ENCODE assay signal across 12 cellular contexts in the genomic region with DNA sequence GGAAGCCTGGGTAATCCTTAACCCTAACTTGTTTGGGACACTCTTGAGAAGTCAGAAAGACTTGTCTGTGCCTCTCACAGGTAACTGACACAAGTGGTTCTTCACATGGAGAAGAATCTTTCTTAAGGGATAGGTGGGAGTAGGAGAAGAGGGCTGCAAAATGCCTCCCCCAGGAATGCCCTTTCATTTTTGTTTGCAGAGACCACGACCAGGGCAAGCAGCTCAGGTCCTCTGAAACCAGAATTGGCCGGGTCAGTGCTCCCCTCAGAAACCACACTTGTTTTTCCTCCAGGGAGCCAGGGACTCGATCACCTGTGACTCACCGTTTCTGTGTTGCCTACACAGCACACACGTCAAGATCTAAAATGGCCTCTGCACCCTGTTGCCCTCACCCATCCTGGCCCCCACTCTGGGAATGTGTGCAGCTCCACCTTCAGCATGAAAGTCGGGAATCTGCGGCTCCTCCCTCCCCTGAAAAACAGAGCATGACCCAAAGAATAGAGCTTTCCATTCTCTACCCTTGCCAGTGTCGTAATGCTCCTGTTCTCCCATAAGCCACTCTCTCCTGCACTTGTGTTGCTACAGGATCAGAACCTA. TPM values are rescaled to one million over a fixed set of nuclear protein-coding genes. Genes with fewer than 3 reads are reported as not detected.
DNase-seq lines count a peak whose midpoint lies in the region; ATAC-seq and TF ChIP-seq lines count a peak whose summit lies in the region.
"Had no signal": no experiment of that assay in that cellular context is flagged by ENCODE, and none has a peak within 500 bp of the region (broad histone marks: within the 10 kb centered on the region; RNA-seq: fewer than 3 reads in every experiment).

No MANE protein-coding gene starts in this region.

- TF ChIP-seq CTCF in fibroblast of mammary gland (conservative IDR thresholded peaks at IDR 0.05; ENCODE audit: control insufficient read depth, insufficient read depth, low read depth, low read length) (no peak), progenitor cell of endocrine pancreas (IDR thresholded peaks at IDR 0.05; ENCODE audit: unreplicated experiment) (no peak)

- H3K4me3 ChIP-seq in MG63 = no peak overlapping the region
- H3K4me3 ChIP-seq in fibroblast of mammary gland (ENCODE audit: control insufficient read depth, low read depth, low read length) = no peak overlapping the region
- H3K4me3 ChIP-seq: ovary had no signal

- no peaks in the 10 kb centered on the region for H3K36me3 ChIP-seq in MG63
- H3K36me3 ChIP-seq: ovary had no signal

- no peaks in the 10 kb centered on the region for H3K27me3 ChIP-seq in MG63
- H3K27me3 ChIP-seq: ovary had no signal

- H3K4me1 Mint-ChIP-seq in progenitor cell of endocrine pancreas (ENCODE audit: low read depth) = peaks cover 67% of the 10 kb centered on the region
- H3K4me1 Mint-ChIP-seq in activated T-helper 1 cell treated with anti-CD3 and anti-CD28 coated beads, Interleukin-12 subunit alpha, Interleukin-12 subunit beta, Interleukin-2, Interleukin-4 antibody, amounts not matched to agents 30 ng/mL and 10 ng/mL and 1 ng/mL, durations not matched to agents 14 hours and 24 hours and 36 hours (ENCODE audit: low read depth) = peaks cover 15% of the 10 kb centered on the region

- no peaks in the 10 kb centered on the region for H3K9me3 ChIP-seq in MG63
- H3K9me3 ChIP-seq: ovary had no signal

- intact Hi-C loops in activated T-helper 1 cell treated with anti-CD3 and anti-CD28 coated beads, Interleukin-12 subunit alpha, Interleukin-12 subunit beta, Interleukin-2, Interleukin-4 antibody, amounts not matched to agents 30 ng/mL and 10 ng/mL and 1 ng/mL, durations not matched to agents 14 hours and 24 hours and 36 hours (cut with micrococcal nuclease) = no loop called here

- ATAC-seq in GM21825 (IDR thresholded peaks at IDR 0.05; ENCODE audit: unreplicated experiment) (peak; percentile 41), HG02571 (IDR thresholded peaks at IDR 0.05; ENCODE audit: unreplicated experiment) (no peak), HG02798 (IDR thresholded peaks at IDR 0.05; ENCODE audit: poor library complexity, unreplicated experiment) (no peak), HG02623 (IDR thresholded peaks at IDR 0.05; ENCODE audit: unreplicated experiment) (no peak)

- peaks cover 9% of the 10 kb centered on the region for H3K9me3 Mint-ChIP-seq in progenitor cell of endocrine pancreas (ENCODE audit: low read depth)
- H3K9me3 Mint-ChIP-seq in activated T-helper 1 cell treated with anti-CD3 and anti-CD28 coated beads, Interleukin-12 subunit alpha, Interleukin-12 subunit beta, Interleukin-2, Interleukin-4 antibody, amounts not matched to agents 30 ng/mL and 10 ng/mL and 1 ng/mL, durations not matched to agents 14 hours and 24 hours and 36 hours = no peaks in the 10 kb centered on the region

- peaks cover 68% of the 10 kb centered on the region for H3K36me3 Mint-ChIP-seq in progenitor cell of endocrine pancreas (ENCODE audit: insufficient read depth)
- peaks cover 3% of the 10 kb centered on the region for H3K36me3 Mint-ChIP-seq in activated T-helper 1 cell treated with anti-CD3 and anti-CD28 coated beads, Interleukin-12 subunit alpha, Interleukin-12 subunit beta, Interleukin-2, Interleukin-4 antibody, amounts not matched to agents 30 ng/mL and 10 ng/mL and 1 ng/mL, durations not matched to agents 14 hours and 24 hours and 36 hours (ENCODE audit: low read depth)

- DNase-seq in MG63 (peak; percentile 19), fibroblast of mammary gland (ENCODE audit: low read depth) (peak; percentile 6), progenitor cell of endocrine pancreas (ENCODE audit: low spot score, unreplicated experiment) (no peak)
- no peak for DNase-seq in activated T-helper 1 cell treated with anti-CD3 and anti-CD28 coated beads, Interleukin-12 subunit alpha, Interleukin-12 subunit beta, Interleukin-2, Interleukin-4 antibody, amounts not matched to agents 30 ng/mL and 10 ng/mL and 1 ng/mL, durations not matched to agents 14 hours and 24 hours and 36 hours (ENCODE audit: low spot score)
- DNase-seq: caudate nucleus; NCI-H510A treated with DMSO at 0.1 percent for 48 hours; ovary; stimulated activated naive CD4-positive, alpha-beta T cell had no signal

- no peaks in the 10 kb centered on the region for H3K27me3 Mint-ChIP-seq in progenitor cell of endocrine pancreas
- peaks cover 37% of the 10 kb centered on the region for H3K27me3 Mint-ChIP-seq in activated T-helper 1 cell treated with anti-CD3 and anti-CD28 coated beads, Interleukin-12 subunit alpha, Interleukin-12 subunit beta, Interleukin-2, Interleukin-4 antibody, amounts not matched to agents 30 ng/mL and 10 ng/mL and 1 ng/mL, durations not matched to agents 14 hours and 24 hours and 36 hours (ENCODE audit: insufficient read depth)

- H3K4me3 Mint-ChIP-seq in progenitor cell of endocrine pancreas (ENCODE audit: low read depth) = peak overlapping the region; percentile 21
- no peak overlapping the region for H3K4me3 Mint-ChIP-seq in activated T-helper 1 cell treated with anti-CD3 and anti-CD28 coated beads, Interleukin-12 subunit alpha, Interleukin-12 subunit beta, Interleukin-2, Interleukin-4 antibody, amounts not matched to agents 30 ng/mL and 10 ng/mL and 1 ng/mL, durations not matched to agents 14 hours and 24 hours and 36 hours

- peak overlapping the region; percentile 96 for H3K27ac Mint-ChIP-seq in progenitor cell of endocrine pancreas
- H3K27ac Mint-ChIP-seq in activated T-helper 1 cell treated with anti-CD3 and anti-CD28 coated beads, Interleukin-12 subunit alpha, Interleukin-12 subunit beta, Interleukin-2, Interleukin-4 antibody, amounts not matched to agents 30 ng/mL and 10 ng/mL and 1 ng/mL, durations not matched to agents 14 hours and 24 hours and 36 hours = no peak overlapping the region

RNA-seq across cellular contexts. Expression of gene HNF1B, which starts 36.1 kb away (rescaled TPM):
- not detected in 2 replicates for total RNA-seq in MG63 (2014; rRNA removed; shearing (Covaris generic); ENCODE audit: low replicate concordance)
- 96.9 and 99.1 TPM in 2 replicates for total RNA-seq in progenitor cell of endocrine pancreas
- 3.2 and 3.6 TPM in 2 replicates for total RNA-seq in activated T-helper 1 cell treated with anti-CD3 and anti-CD28 coated beads, Interleukin-12 subunit alpha, Interleukin-12 subunit beta, Interleukin-2, Interleukin-4 antibody, amounts not matched to agents 30 ng/mL and 10 ng/mL and 1 ng/mL, durations not matched to agents 14 hours and 24 hours and 36 hours

Comparison
In these comparisons a context has a peak if more than half of its experiments do, and no peak if none do; other contexts are left out.
1. DNase-seq: peak in MG63 (single experiment) and fibroblast of mammary gland (single experiment); none in progenitor cell of endocrine pancreas (single experiment) and activated T-helper 1 cell treated with anti-CD3 and anti-CD28 coated beads, Interleukin-12 subunit alpha, Interleukin-12 subunit beta, Interleukin-2, Interleukin-4 antibody, amounts not matched to agents 30 ng/mL and 10 ng/mL and 1 ng/mL, durations not matched to agents 14 hours and 24 hours and 36 hours (single experiment).
2. RNA of gene HNF1B, which starts 36.1 kb away (total RNA-seq): 96.9 to 99.1 TPM in progenitor cell of endocrine pancreas; 3.2 to 3.6 TPM in activated T-helper 1 cell treated with anti-CD3 and anti-CD28 coated beads, Interleukin-12 subunit alpha, Interleukin-12 subunit beta, Interleukin-2, Interleukin-4 antibody, amounts not matched to agents 30 ng/mL and 10 ng/mL and 1 ng/mL, durations not matched to agents 14 hours and 24 hours and 36 hours and not detected in MG63; every median in the first group is over 10 times any median in the second.